Comparison of ENCODE assay signal across 8 cellular contexts in the genomic region with DNA sequence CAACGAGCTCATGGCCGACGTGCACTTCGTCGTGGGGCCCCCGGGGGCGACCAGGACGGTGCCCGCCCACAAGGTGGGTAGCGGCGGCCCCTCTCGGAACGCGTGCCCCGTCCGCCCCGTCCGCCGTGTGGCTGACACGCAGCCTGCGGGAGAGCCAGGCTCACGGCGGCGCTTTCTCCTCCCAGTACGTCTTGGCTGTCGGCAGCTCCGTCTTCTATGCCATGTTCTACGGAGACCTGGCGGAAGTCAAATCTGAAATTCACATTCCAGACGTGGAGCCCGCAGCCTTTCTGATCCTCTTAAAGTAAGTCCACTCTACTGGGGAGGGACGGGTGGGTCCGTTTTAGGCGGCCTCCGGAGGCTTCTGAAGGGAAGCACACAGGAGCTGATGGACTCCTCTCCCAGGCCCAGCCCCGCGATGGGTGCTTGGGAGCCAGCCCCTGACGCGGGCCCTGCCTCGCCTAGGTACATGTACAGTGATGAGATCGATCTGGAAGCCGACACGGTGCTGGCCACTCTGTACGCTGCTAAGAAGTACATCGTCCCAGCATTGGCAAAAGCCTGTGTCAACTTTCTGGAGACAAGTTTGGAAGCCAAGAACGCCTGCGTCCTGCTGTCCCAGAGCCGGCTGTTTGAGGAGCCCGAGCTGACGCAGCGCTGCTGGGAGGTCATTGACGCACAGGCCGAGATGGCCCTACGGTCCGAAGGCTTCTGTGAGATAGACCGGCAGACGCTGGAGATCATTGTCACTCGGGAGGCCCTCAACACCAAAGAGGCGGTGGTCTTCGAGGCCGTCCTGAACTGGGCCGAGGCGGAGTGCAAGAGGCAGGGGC. TPM values are rescaled to one million over a fixed set of nuclear protein-coding genes. Genes with fewer than 3 reads are reported as not detected.
DNase-seq lines count a peak whose midpoint lies in the region; ATAC-seq and TF ChIP-seq lines count a peak whose summit lies in the region.

No MANE protein-coding gene starts in this region.

- H3K27ac ChIP-seq in stomach, result peak overlapping the region; percentile 74 to 99 (median 96)

- peaks cover 15% of the 10 kb centered on the region for H3K4me1 Mint-ChIP-seq in activated CD4-positive, alpha-beta T cell treated with anti-CD3 and anti-CD28 coated beads for 36 hours
- peaks cover 23% of the 10 kb centered on the region for H3K4me1 Mint-ChIP-seq in activated naive CD8-positive, alpha-beta T cell treated with anti-CD3 and anti-CD28 coated beads, Interleukin-2, amount 50 U/mL, for 24 hours

- DNase-seq in activated CD4-positive, alpha-beta T cell treated with anti-CD3 and anti-CD28 coated beads for 36 hours, result no peak
- DNase-seq in activated CD4-positive, alpha-beta T cell treated with anti-CD3 and anti-CD28 coated beads for 1 hour, result no peak
- DNase-seq in activated naive CD8-positive, alpha-beta T cell treated with anti-CD3 and anti-CD28 coated beads, Interleukin-2, amount 50 U/mL, for 24 hours, result no peak
- DNase-seq in iPS-NIHi7 (ENCODE audit: extremely low spot score) (peak; percentile 52), stomach (peak; percentile 35), GM20000 (ENCODE audit: low spot score) (no peak), NCI-H2196 (lab: John Stamatoyannopoulos, UW; ENCODE audit: unreplicated experiment) (no peak)

- peak overlapping the region; percentile 68 for H3K4me3 Mint-ChIP-seq in activated CD4-positive, alpha-beta T cell treated with anti-CD3 and anti-CD28 coated beads for 36 hours
- H3K4me3 Mint-ChIP-seq in activated naive CD8-positive, alpha-beta T cell treated with anti-CD3 and anti-CD28 coated beads, Interleukin-2, amount 50 U/mL, for 24 hours, result peak overlapping the region; percentile 74

- H3K4me3 ChIP-seq in stomach, result peak overlapping the region; percentile 60 to 69 (median 64)

- H3K27me3 ChIP-seq in stomach, result no peaks in the 10 kb centered on the region

- no peak for TF ChIP-seq POLR2A in stomach (IDR thresholded peaks at IDR 0.05)

- CTCF ChIA-PET in activated CD4-positive, alpha-beta T cell treated with anti-CD3 and anti-CD28 coated beads for 36 hours (lab: Charles Lee), result interaction anchor here (1.0 to 1.3 kb wide), 2 partner anchors 65 to 241 kb away, joined by 3 read pairs; a partner anchor contains a TSS

- POLR2A ChIA-PET in activated CD4-positive, alpha-beta T cell treated with anti-CD3 and anti-CD28 coated beads for 36 hours (lab: Charles Lee), result no interaction called here

- peaks cover 25% of the 10 kb centered on the region for H3K36me3 Mint-ChIP-seq in activated CD4-positive, alpha-beta T cell treated with anti-CD3 and anti-CD28 coated beads for 36 hours (ENCODE audit: low read depth)
- H3K36me3 Mint-ChIP-seq in activated naive CD8-positive, alpha-beta T cell treated with anti-CD3 and anti-CD28 coated beads, Interleukin-2, amount 50 U/mL, for 24 hours (ENCODE audit: low read depth), result peaks cover 4% of the 10 kb centered on the region

- no peaks in the 10 kb centered on the region for H3K9me3 ChIP-seq in stomach

- peaks cover 19 to 32% (median 28%) of the 10 kb centered on the region in 4 donors for H3K4me1 ChIP-seq in stomach

- TF ChIP-seq CTCF in stomach (IDR thresholded peaks at IDR 0.05) (no peak), GM20000 (IDR thresholded peaks at IDR 0.05; ENCODE audit: extremely low read depth, missing control alignments) (no peak)

- peaks cover 25 to 66% (median 53%) of the 10 kb centered on the region in 4 donors for H3K36me3 ChIP-seq in stomach

- intact Hi-C loops in activated CD4-positive, alpha-beta T cell treated with anti-CD3 and anti-CD28 coated beads for 36 hours (cut with DNase I, micrococcal nuclease), result loop anchor here in 1 of 2 experiments (10.0 kb wide), 1 partner anchor 85 kb away; a partner anchor contains a TSS
- intact Hi-C loops in stomach (cut with DNase I; ENCODE audit: low total_unique reads), result no loop called here

- H3K9me3 Mint-ChIP-seq in activated CD4-positive, alpha-beta T cell treated with anti-CD3 and anti-CD28 coated beads for 36 hours (ENCODE audit: low read depth), result no peaks in the 10 kb centered on the region
- H3K9me3 Mint-ChIP-seq in activated naive CD8-positive, alpha-beta T cell treated with anti-CD3 and anti-CD28 coated beads, Interleukin-2, amount 50 U/mL, for 24 hours, result no peaks in the 10 kb centered on the region

- TF ChIP-seq EP300 in stomach (IDR thresholded peaks at IDR 0.05), result no peak

- no peak for ATAC-seq in activated CD4-positive, alpha-beta T cell treated with anti-CD3 and anti-CD28 coated beads for 36 hours
- no peak for ATAC-seq in activated naive CD8-positive, alpha-beta T cell treated with anti-CD3 and anti-CD28 coated beads, Interleukin-2, amount 50 U/mL, for 24 hours
- ATAC-seq in HG02610 (IDR thresholded peaks at IDR 0.05; ENCODE audit: unreplicated experiment), result no peak

- 36 to 63% (median 41%) methylated on average over 25 to 63 of the region's 63 CpGs for WGBS in stomach, 5 donors

- H3K27ac Mint-ChIP-seq in activated CD4-positive, alpha-beta T cell treated with anti-CD3 and anti-CD28 coated beads for 36 hours, result peak overlapping the region; percentile 51
- H3K27ac Mint-ChIP-seq in activated naive CD8-positive, alpha-beta T cell treated with anti-CD3 and anti-CD28 coated beads, Interleukin-2, amount 50 U/mL, for 24 hours, result no peak overlapping the region

- H3K27me3 Mint-ChIP-seq in activated CD4-positive, alpha-beta T cell treated with anti-CD3 and anti-CD28 coated beads for 36 hours, result no peaks in the 10 kb centered on the region
- no peaks in the 10 kb centered on the region for H3K27me3 Mint-ChIP-seq in activated naive CD8-positive, alpha-beta T cell treated with anti-CD3 and anti-CD28 coated beads, Interleukin-2, amount 50 U/mL, for 24 hours

RNA-seq across cellular contexts. Expression of a gene that starts 1.1 kb away (rescaled TPM):
- 10 to 100 TPM; 18.9 to 23.2 TPM for total RNA-seq in activated CD4-positive, alpha-beta T cell treated with anti-CD3 and anti-CD28 coated beads for 36 hours
- total RNA-seq in stomach, result 10 to 100 TPM; 13.4 to 53.6 (median 25.2) TPM
- 10 to 100 TPM; 47.1 to 55.0 (median 50.7) TPM for polyA plus RNA-seq in stomach

RNA-seq across cellular contexts. Expression of a gene that starts 51.4 kb away (rescaled TPM):
- 10 to 100 TPM; 20.0 to 28.1 TPM for total RNA-seq in activated CD4-positive, alpha-beta T cell treated with anti-CD3 and anti-CD28 coated beads for 36 hours
- total RNA-seq in stomach, result 100 to 1,000 TPM in 1 of 5 donors, 10 to 100 TPM in 4; 31.5 to 141 (median 42.6) TPM
- 10 to 100 TPM in 2 of 3 donors, 1 to 10 TPM in 1; 9.2 to 19.7 (median 19.4) TPM for polyA plus RNA-seq in stomach

Comparison
In these comparisons a context has a peak if more than half of its experiments do, and no peak if none do; other contexts are left out.
1. DNase-seq: peak in iPS-NIHi7 (single experiment) and stomach (single experiment); none in activated CD4-positive, alpha-beta T cell treated with anti-CD3 and anti-CD28 coated beads for 36 hours (single experiment), activated CD4-positive, alpha-beta T cell treated with anti-CD3 and anti-CD28 coated beads for 1 hour (single experiment), activated naive CD8-positive, alpha-beta T cell treated with anti-CD3 and anti-CD28 coated beads, Interleukin-2, amount 50 U/mL, for 24 hours (single experiment), GM20000 (single experiment) and NCI-H2196 (single experiment).